Comparison of ENCODE assay signal across 9 cellular contexts in the genomic region with DNA sequence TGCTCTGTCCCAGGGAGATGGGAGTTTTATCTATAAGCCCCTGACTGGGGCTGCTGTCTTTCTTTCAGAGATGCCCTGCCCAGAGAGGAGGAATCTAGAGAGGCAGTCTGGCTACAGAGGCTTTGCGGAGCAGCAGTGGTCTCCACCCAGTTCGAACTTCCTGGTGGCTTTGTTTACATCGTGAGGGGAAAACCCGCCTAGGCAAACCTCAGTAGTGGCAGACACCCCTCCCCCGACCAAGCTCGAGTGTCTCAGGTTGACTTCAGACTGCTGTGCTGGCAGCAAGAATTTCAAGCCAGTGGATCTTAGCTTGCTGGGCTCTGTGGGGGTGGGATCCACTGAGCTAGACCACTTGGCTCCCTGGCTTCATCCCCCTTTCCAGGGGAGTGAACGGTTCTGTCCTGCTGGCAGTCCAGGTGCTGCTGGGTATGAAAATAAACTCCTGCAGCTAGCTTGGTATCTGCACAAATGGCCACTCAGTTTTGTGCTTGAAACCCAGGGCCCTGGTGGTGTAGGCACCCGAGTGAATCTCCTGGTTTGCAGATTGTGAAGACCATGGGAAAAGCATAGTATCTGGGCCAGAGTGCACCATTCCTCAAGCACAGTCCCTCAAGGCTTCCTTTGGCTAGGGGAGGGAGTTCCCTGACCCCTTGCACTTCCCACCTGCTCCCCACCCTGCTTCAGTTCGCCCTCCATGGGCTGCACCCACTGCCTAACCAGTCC. TPM values are rescaled to one million over a fixed set of nuclear protein-coding genes. Genes with fewer than 3 reads are reported as not detected.
DNase-seq lines count a peak whose midpoint lies in the region; ATAC-seq and TF ChIP-seq lines count a peak whose summit lies in the region.
"Not testable (repeated sequence)": the region's sequence is repeated elsewhere in the genome, so short reads cannot be mapped to it uniquely, and the experiment has no call there.
"Had no signal": no experiment of that assay in that cellular context is flagged by ENCODE, and none has a peak within 500 bp of the region (broad histone marks: within the 10 kb centered on the region; RNA-seq: fewer than 3 reads in every experiment).

No MANE protein-coding gene starts in this region.

- H3K9me3 Mint-ChIP-seq in GM23338 = peaks cover 37% of the 10 kb centered on the region
- H3K9me3 Mint-ChIP-seq in stimulated activated effector memory CD8-positive, alpha-beta T cell treated with anti-CD3 and anti-CD28 coated beads, Interleukin-12 subunit alpha, Interleukin-12 subunit beta, amount 100 ng/mL, for 72 hours = peaks cover 19% of the 10 kb centered on the region

- H3K27me3 ChIP-seq in GM23338 (ENCODE audit: insufficient read depth); colonic mucosa; spleen (replicated peaks in 1 of 7): not testable (repeated sequence)

- not testable (repeated sequence) for TF ChIP-seq CTCF in GM23338 (conservative IDR thresholded peaks at IDR 0.05; ENCODE audit: low read depth in 2 of 2); colonic mucosa (IDR thresholded peaks at IDR 0.05); spleen (IDR thresholded peaks at IDR 0.05 in 8 of 11, conservative IDR thresholded peaks at IDR 0.05 in 3 of 11)

- TF ChIP-seq POLR2A in GM18505 (IDR thresholded peaks at IDR 0.05; ENCODE audit: borderline replicate concordance, extremely low read depth, insufficient read depth, insufficient read length); spleen (IDR thresholded peaks at IDR 0.05): not testable (repeated sequence)

- H3K27ac Mint-ChIP-seq in GM23338 = not testable (repeated sequence)
- H3K27ac Mint-ChIP-seq in stimulated activated effector memory CD8-positive, alpha-beta T cell treated with anti-CD3 and anti-CD28 coated beads, Interleukin-12 subunit alpha, Interleukin-12 subunit beta, amount 100 ng/mL, for 72 hours = peak overlapping the region; percentile 58

- not testable (repeated sequence) for H3K27ac ChIP-seq in GM23338 (ENCODE audit: low read depth); colonic mucosa; spleen

- peak overlapping the region; percentile 69 for H3K4me2 ChIP-seq in GM23338

- H3K36me3 Mint-ChIP-seq in GM23338 (ENCODE audit: low read depth) = peaks cover 34% of the 10 kb centered on the region
- not testable (repeated sequence) for H3K36me3 Mint-ChIP-seq in stimulated activated effector memory CD8-positive, alpha-beta T cell treated with anti-CD3 and anti-CD28 coated beads, Interleukin-12 subunit alpha, Interleukin-12 subunit beta, amount 100 ng/mL, for 72 hours

- whole genome bisulfite sequencing in spleen, 5 donors = 24 to 53% (median 34%) methylated on average over 9 of the region's 9 CpGs

- not testable (repeated sequence) for H3K4me3 ChIP-seq in GM23338, colonic mucosa, spleen

- H3K9me2 ChIP-seq in GM23338 (ENCODE audit: insufficient read depth) = not testable (repeated sequence)

- not testable (repeated sequence) for H3K9me3 ChIP-seq in colonic mucosa
- H3K9me3 ChIP-seq in spleen = peaks cover 0 to 15% (median 2%) of the 10 kb centered on the region in 8 donors

- peak; percentile 65 for DNase-seq in GM23338 (ENCODE audit: low spot score)
- DNase-seq in HT-29 (ENCODE audit: low spot score) = peak; percentile 59
- DNase-seq in UCSD-AML1 (lab: John Stamatoyannopoulos, UW; ENCODE audit: unreplicated experiment) = peak; percentile 12
- DNase-seq in activated T-cell treated with anti-CD3 and anti-CD28 coated beads for 4 hours = peak; percentile 6
- DNase-seq in colonic mucosa = peak; percentile 20
- peak; percentile 74 for DNase-seq in spleen
- peak; percentile 12 to 54 for DNase-seq in stimulated activated effector memory CD8-positive, alpha-beta T cell treated with anti-CD3 and anti-CD28 coated beads, Interleukin-12 subunit alpha, Interleukin-12 subunit beta, amount 100 ng/mL, for 72 hours (ENCODE audit: low spot score in 2 of 2)

- H3K4me1 Mint-ChIP-seq in GM23338 = peaks cover 13% of the 10 kb centered on the region
- H3K4me1 Mint-ChIP-seq in stimulated activated effector memory CD8-positive, alpha-beta T cell treated with anti-CD3 and anti-CD28 coated beads, Interleukin-12 subunit alpha, Interleukin-12 subunit beta, amount 100 ng/mL, for 72 hours = peaks cover 27% of the 10 kb centered on the region

- intact Hi-C loops in colonic mucosa (cut with DNase I); spleen (cut with DNase I; ENCODE audit: low total_unique reads): not testable (repeated sequence)

- H2AFZ ChIP-seq in GM23338 = peak overlapping the region; percentile 95

- H3K27me3 Mint-ChIP-seq in GM23338 (ENCODE audit: insufficient read depth, low read depth, poor library complexity) = peaks cover 17% of the 10 kb centered on the region

- not testable (repeated sequence) for H3K36me3 ChIP-seq in GM23338 (ENCODE audit: insufficient read depth); colonic mucosa; spleen

- H3K79me2 ChIP-seq in GM23338 (replicated peaks; ENCODE audit: insufficient read depth) = not testable (repeated sequence)

- H3K4me3 Mint-ChIP-seq in GM23338 = not testable (repeated sequence)
- peak overlapping the region; percentile 18 for H3K4me3 Mint-ChIP-seq in stimulated activated effector memory CD8-positive, alpha-beta T cell treated with anti-CD3 and anti-CD28 coated beads, Interleukin-12 subunit alpha, Interleukin-12 subunit beta, amount 100 ng/mL, for 72 hours

- H3K4me1 ChIP-seq in GM23338 (ENCODE audit: insufficient read depth); colonic mucosa: not testable (repeated sequence)
- peaks cover 0 to 10% (median 0%) of the 10 kb centered on the region in 6 donors for H3K4me1 ChIP-seq in spleen

- not testable (repeated sequence) for H4K20me1 ChIP-seq in GM23338 (replicated peaks; ENCODE audit: insufficient read depth)

- H3K9ac ChIP-seq in colonic mucosa (ENCODE audit: low read depth in 2 of 2, low read length in 2 of 2) = not testable (repeated sequence)

- H3F3A ChIP-seq in GM23338 (replicated peaks; ENCODE audit: low read depth) = not testable (repeated sequence)

- peak; percentile 65 for ATAC-seq in GM18505 (IDR thresholded peaks at IDR 0.05; ENCODE audit: unreplicated experiment)
- ATAC-seq in GM23338 = peak; percentile 88
- peak; percentile 94 for ATAC-seq in stimulated activated effector memory CD8-positive, alpha-beta T cell treated with anti-CD3 and anti-CD28 coated beads, Interleukin-12 subunit alpha, Interleukin-12 subunit beta, amount 100 ng/mL, for 72 hours

RNA-seq across cellular contexts. Expression of a gene that starts 15.3 kb away (rescaled TPM):
- 0.35 and 0.66 TPM in 2 replicates for total RNA-seq in GM23338 (2014; rRNA removed; shearing (Covaris generic))
- polyA plus RNA-seq in GM23338 (2016; fragmentation: Nextera tagmentation; extraction: Ambion mirVana) (0.36 and 0.80 TPM in 2 replicates), spleen (under 1 TPM; 0.09 to 0.22 (median 0.11) TPM)
- total RNA-seq in HT-29 (2014; rRNA removed; shearing (Covaris generic)) = 0.13 and 0.18 TPM in 2 replicates
- total RNA-seq in colonic mucosa (under 1 TPM; 0.08 to 0.27 TPM), spleen (under 1 TPM in 6 of 7 donors, not detected in 1; 0.16 to 0.88 (median 0.44) TPM)
- total RNA-seq: OCI-LY7 had no signal

Comparison
In these comparisons a context has a peak if more than half of its experiments do, and no peak if none do; other contexts are left out.
1. DNase-seq: peak in every context shown above with its lines; median percentile 74 in spleen; 65 in GM23338; 59 in HT-29; 33 in stimulated activated effector memory CD8-positive, alpha-beta T cell treated with anti-CD3 and anti-CD28 coated beads, Interleukin-12 subunit alpha, Interleukin-12 subunit beta, amount 100 ng/mL, for 72 hours; 20 in colonic mucosa; 12 in UCSD-AML1; 6 in activated T-cell treated with anti-CD3 and anti-CD28 coated beads for 4 hours.